21 cellular contexts compared by ENCODE assay signal in genomic region chr6:40359808-40360207, GRCh38.
A peak's percentile ranks its signal among the peaks of the same experiment; 100 is the strongest.
DNase-seq lines count a peak whose midpoint lies in the region; ATAC-seq and TF ChIP-seq lines count a peak whose summit lies in the region.
"Had no signal": no experiment of that assay in that cellular context is flagged by ENCODE, and none has a peak within 500 bp of the region (broad histone marks: within the 10 kb centered on the region; RNA-seq: fewer than 3 reads in every experiment).

No MANE protein-coding gene starts in this region.

- H3K9me3 ChIP-seq in MM.1S (replicated peaks; ENCODE audit: insufficient read depth, low read length) = no peaks in the 10 kb centered on the region
- H3K9me3 ChIP-seq: esophagus squamous epithelium, right atrium auricular region, suprapubic skin had no signal

- no peaks in the 10 kb centered on the region for H3F3A ChIP-seq in MM.1S (ENCODE audit: insufficient read depth, low read length)

- no peak overlapping the region for H3K4me3 Mint-ChIP-seq in activated naive CD4-positive, alpha-beta T cell treated with anti-CD3 and anti-CD28 coated beads for 36 hours

- H3K4me1 Mint-ChIP-seq in activated naive CD4-positive, alpha-beta T cell treated with anti-CD3 and anti-CD28 coated beads for 36 hours (ENCODE audit: low read depth) = no peaks in the 10 kb centered on the region

- H4K20me1 ChIP-seq in MM.1S (ENCODE audit: insufficient read depth, low read length) = no peaks in the 10 kb centered on the region

- ATAC-seq in GM21390 (IDR thresholded peaks at IDR 0.05; ENCODE audit: unreplicated experiment) = no peak

- no peak overlapping the region for H3K9ac ChIP-seq in MM.1S (ENCODE audit: low read length)

- peaks cover 15% of the 10 kb centered on the region for H3K27me3 Mint-ChIP-seq in activated naive CD4-positive, alpha-beta T cell treated with anti-CD3 and anti-CD28 coated beads for 36 hours (ENCODE audit: low read depth)

- CTCF ChIA-PET in activated naive CD4-positive, alpha-beta T cell treated with anti-CD3 and anti-CD28 coated beads for 36 hours (lab: Charles Lee) = no interaction called here

- no peaks in the 10 kb centered on the region for H3K36me3 ChIP-seq in MM.1S (replicated peaks; ENCODE audit: insufficient read depth, low read length)
- H3K36me3 ChIP-seq: esophagus squamous epithelium, right atrium auricular region, suprapubic skin had no signal

- no peak overlapping the region for H3K4me2 ChIP-seq in MM.1S (ENCODE audit: low read depth, low read length)

- no peaks in the 10 kb centered on the region for H3K9me2 ChIP-seq in MM.1S (replicated peaks; ENCODE audit: insufficient read depth, low read length)

- no peak overlapping the region for H3K27ac ChIP-seq in MM.1S (ENCODE audit: low read length)
- H3K27ac ChIP-seq: esophagus squamous epithelium, right atrium auricular region, suprapubic skin had no signal

- intact Hi-C loops in activated naive CD4-positive, alpha-beta T cell treated with anti-CD3 and anti-CD28 coated beads for 36 hours (cut with micrococcal nuclease) = no loop called here

- no peaks in the 10 kb centered on the region for H3K36me3 Mint-ChIP-seq in activated naive CD4-positive, alpha-beta T cell treated with anti-CD3 and anti-CD28 coated beads for 36 hours (ENCODE audit: low read depth)

- H3K9me3 Mint-ChIP-seq in activated naive CD4-positive, alpha-beta T cell treated with anti-CD3 and anti-CD28 coated beads for 36 hours = peaks cover under 1% of the 10 kb centered on the region

- H3K4me1 ChIP-seq in MM.1S (ENCODE audit: low read length) = no peaks in the 10 kb centered on the region
- H3K4me1 ChIP-seq: esophagus squamous epithelium, right atrium auricular region, suprapubic skin had no signal

- H3K27ac Mint-ChIP-seq in activated naive CD4-positive, alpha-beta T cell treated with anti-CD3 and anti-CD28 coated beads for 36 hours = no peak overlapping the region

- TF ChIP-seq CTCF in MM.1S (IDR thresholded peaks at IDR 0.05; ENCODE audit: low read length) = no peak

- no peak overlapping the region for H2AFZ ChIP-seq in MM.1S (ENCODE audit: low read length)

- H3K4me3 ChIP-seq in MM.1S (ENCODE audit: low read length) = no peak overlapping the region
- H3K4me3 ChIP-seq: esophagus squamous epithelium, right atrium auricular region, suprapubic skin had no signal

- H3K79me2 ChIP-seq in MM.1S (ENCODE audit: low read length) = no peaks in the 10 kb centered on the region

- DNase-seq in DMS153 (lab: John Stamatoyannopoulos, UW) (peak; percentile 56), NCI-H1105 (lab: John Stamatoyannopoulos, UW) (peak; percentile 73), NCI-H748 (lab: John Stamatoyannopoulos, UW; ENCODE audit: unreplicated experiment) (peak; percentile 80), islet precursor cell (peak; percentile 87), MM.1S (no peak), inferior parietal cortex (ENCODE audit: extremely low spot score) (no peak)
- no peak for DNase-seq in activated naive CD4-positive, alpha-beta T cell treated with anti-CD3 and anti-CD28 coated beads for 36 hours
- DNase-seq: ACHN; activated naive CD4-positive, alpha-beta T cell treated with Interleukin-2 at 50 U/mL for 16 hours; aorta; C1 segment of cervical spinal cord; DMS 273 treated with DMSO at 0.1 percent for 48 hours; effector CD8-positive, alpha-beta T cell; esophagus squamous epithelium; NCI-H524 treated with DMSO at 0.1 percent for 48 hours; OCI-M1; SHP77; T-helper 1 cell had no signal

- H3K27me3 ChIP-seq in MM.1S (replicated peaks; ENCODE audit: insufficient read depth, low read length) = no peaks in the 10 kb centered on the region
- H3K27me3 ChIP-seq: right atrium auricular region had no signal

Comparison
In these comparisons a context has a peak if more than half of its experiments do, and no peak if none do; other contexts are left out.
1. DNase-seq: peak in DMS153 (single experiment), NCI-H1105 (single experiment), NCI-H748 (single experiment) and islet precursor cell (single experiment); none in MM.1S (single experiment), inferior parietal cortex (single experiment) and activated naive CD4-positive, alpha-beta T cell treated with anti-CD3 and anti-CD28 coated beads for 36 hours (single experiment).